8 cellular contexts compared by ENCODE assay signal in the genomic region with DNA sequence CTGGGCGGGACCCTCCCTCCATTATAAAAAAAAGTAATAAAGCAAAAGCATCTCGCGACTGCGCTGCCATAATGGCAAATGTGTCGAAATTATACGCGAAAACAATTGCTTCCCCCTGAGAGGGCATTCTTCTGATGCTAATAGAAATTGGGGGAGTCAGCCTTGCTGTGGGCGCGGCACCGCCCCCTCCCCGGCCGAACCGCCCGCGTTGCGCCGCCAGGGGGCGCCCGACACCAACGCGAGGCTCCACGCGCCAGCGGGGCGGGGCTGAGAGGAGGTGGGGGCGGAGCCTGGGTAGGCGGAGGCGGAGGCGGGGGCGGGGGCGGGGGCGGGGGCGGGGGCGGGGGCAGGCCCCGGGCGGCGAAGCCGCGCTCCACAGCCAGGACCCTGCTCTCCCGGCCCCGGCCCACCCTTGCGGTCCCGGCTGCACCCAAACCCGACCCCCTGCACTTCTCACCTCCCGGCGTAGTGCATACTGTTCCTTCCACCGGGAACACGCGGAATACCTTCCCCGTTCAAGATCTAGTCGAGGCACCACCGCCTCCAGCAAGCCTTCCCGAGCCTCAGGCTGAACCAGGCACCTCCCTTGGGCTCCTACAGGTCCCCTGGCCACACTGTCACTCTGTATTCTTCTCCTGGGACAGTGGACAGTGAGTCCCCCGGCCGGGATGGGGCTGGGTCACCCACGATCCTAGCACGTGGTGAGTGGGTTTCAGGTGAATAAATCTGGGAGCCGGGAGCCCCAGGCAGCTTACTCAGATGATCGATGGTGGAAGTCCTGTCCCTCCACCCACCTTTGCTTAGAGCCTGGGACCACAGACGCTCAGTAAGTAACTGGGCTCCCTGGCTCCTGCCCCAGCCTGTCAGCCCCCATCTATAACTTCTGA. TPM values are rescaled to one million over a fixed set of nuclear protein-coding genes. Genes with fewer than 3 reads are reported as not detected.
A peak's percentile ranks its signal among the peaks of the same experiment; 100 is the strongest.
DNase-seq lines count a peak whose midpoint lies in the region; ATAC-seq and TF ChIP-seq lines count a peak whose summit lies in the region.

No MANE protein-coding gene starts in this region.

- H3K4me2 ChIP-seq in HCT116 (ENCODE audit: low read length) = peak overlapping the region; percentile 99

- no peaks in the 10 kb centered on the region for H3K27me3 ChIP-seq in HCT116 (ENCODE audit: insufficient read depth, low read length)

- peak overlapping the region; percentile 65 for H3K4me3 Mint-ChIP-seq in activated CD4-positive, alpha-beta T cell treated with anti-CD3 and anti-CD28 coated beads, Interleukin-2, amount 10 ng/mL, durations not matched to agents 7 days and 5 days

- POLR2A ChIA-PET in HCT116 (lab: Charles Lee) = no interaction called here
- POLR2A ChIA-PET in activated CD4-positive, alpha-beta T cell treated with anti-CD3 and anti-CD28 coated beads, Interleukin-2, amount 10 ng/mL, durations not matched to agents 7 days and 5 days (lab: Charles Lee) = no interaction called here

- no peaks in the 10 kb centered on the region for H3K36me3 ChIP-seq in HCT116 (ENCODE audit: control insufficient read depth in 1 of 2, insufficient read depth in 2 of 2, low read length in 2 of 2)

- DNase-seq in Caki2 (ENCODE audit: low read depth) = peak; percentile 70
- DNase-seq in HCT116 (ENCODE audit: low read depth, low spot score) = no peak
- peak; percentile 86 for DNase-seq in NCI-H2227 (lab: John Stamatoyannopoulos, UW; ENCODE audit: unreplicated experiment)
- peak; percentile 88 for DNase-seq in activated CD4-positive, alpha-beta T cell treated with anti-CD3 and anti-CD28 coated beads, Interleukin-2, amount 10 ng/mL, durations not matched to agents 7 days and 5 days
- DNase-seq in dedifferentiated amniotic fluid mesenchymal stem cell (ENCODE audit: extremely low spot score) = peak; percentile 24
- DNase-seq in left lobe of liver (ENCODE audit: low spot score) = peak; percentile 88
- peak; percentile 76 for DNase-seq in stimulated activated CD4-positive, alpha-beta T cell treated with anti-CD3 and anti-CD28 coated beads, Interleukin-1b, Interleukin-23, amount 100 ng/mL, for 48 hours

- CTCF ChIA-PET in HCT116 (lab: Charles Lee) = interaction anchor here (1.0 kb wide), 1 partner anchor 168 kb away, joined by 3 read pairs; no protein-coding TSS in a partner anchor
- CTCF ChIA-PET in activated CD4-positive, alpha-beta T cell treated with anti-CD3 and anti-CD28 coated beads, Interleukin-2, amount 10 ng/mL, durations not matched to agents 7 days and 5 days (lab: Charles Lee) = interaction anchor here (0.8 to 1.2 kb wide), 2 partner anchors 153 to 185 kb away, joined by 3 to 4 read pairs; no protein-coding TSS in a partner anchor

- peaks cover 30% of the 10 kb centered on the region for H3K27me3 Mint-ChIP-seq in activated CD4-positive, alpha-beta T cell treated with anti-CD3 and anti-CD28 coated beads, Interleukin-2, amount 10 ng/mL, durations not matched to agents 7 days and 5 days

- BruUV-seq in HCT116 (replicated peaks; lab: Mats Ljungman, UMichigan) = no TSS peak

- H3K79me2 ChIP-seq in HCT116 (ENCODE audit: insufficient read depth, low read length) = no peaks in the 10 kb centered on the region

- RAD21 ChIA-PET in HCT116 (lab: Charles Lee; ENCODE audit: low non-redundant PET in 1 of 2, low total read pairs in 2 of 2, uncharacterized antibody in 2 of 2, unreplicated experiment in 2 of 2) = interaction anchor here in 1 of 2 experiments (1.0 kb wide), 1 partner anchor 166 kb away, joined by 3 read pairs; no protein-coding TSS in a partner anchor

- in situ Hi-C loops in Caki2 (cut with HindIII; ENCODE audit: low pct_unique_long_range_greater_than_20kb, low sequenced_read_pairs) = no loop called here

- H2AFZ ChIP-seq in HCT116 (ENCODE audit: low read depth, low read length, poor library complexity, severe bottlenecking) = peak overlapping the region; percentile 100

- peak overlapping the region; percentile 55 to 72 for H3K4me3 ChIP-seq in HCT116 (replicated peaks in 1 of 2; ENCODE audit: low read depth in 1 of 2, low read length in 2 of 2)

- TF ChIP-seq POLR2A in HCT116 (IDR thresholded peaks at IDR 0.05; ENCODE audit: borderline replicate concordance, extremely low read depth, insufficient read depth, insufficient read length) = no peak

- intact Hi-C loops in HCT116 (cut with micrococcal nuclease) = loop anchor here (1.0 kb wide), 2 partner anchors 166 to 284 kb away; no protein-coding TSS in a partner anchor

- peak overlapping the region; percentile 20 for H3K27ac Mint-ChIP-seq in activated CD4-positive, alpha-beta T cell treated with anti-CD3 and anti-CD28 coated beads, Interleukin-2, amount 10 ng/mL, durations not matched to agents 7 days and 5 days

- H3K4me1 ChIP-seq in HCT116 (ENCODE audit: control insufficient read depth in 1 of 2, insufficient read depth in 2 of 2, low read length in 2 of 2) = peaks cover 6 to 13% of the 10 kb centered on the region in 2 experiments

- ATAC-seq in HCT116 (peak; percentile 87), left lobe of liver (peak; percentile 98), GM21447 (IDR thresholded peaks at IDR 0.05; ENCODE audit: unreplicated experiment) (no peak)

- no peaks in the 10 kb centered on the region for H3K9me3 ChIP-seq in HCT116 (ENCODE audit: control insufficient read depth in 1 of 2, insufficient read depth in 1 of 2, low read depth in 1 of 2, low read length in 2 of 2)

- H3K9ac ChIP-seq in HCT116 (ENCODE audit: low read length) = peak overlapping the region; percentile 52

- peak; percentile 89 for TF ChIP-seq RAD21 in HCT116 (IDR thresholded peaks at IDR 0.05; ENCODE audit: low read depth)

- H3K9me3 Mint-ChIP-seq in activated CD4-positive, alpha-beta T cell treated with anti-CD3 and anti-CD28 coated beads, Interleukin-2, amount 10 ng/mL, durations not matched to agents 7 days and 5 days = no peaks in the 10 kb centered on the region

- H3K36me3 Mint-ChIP-seq in activated CD4-positive, alpha-beta T cell treated with anti-CD3 and anti-CD28 coated beads, Interleukin-2, amount 10 ng/mL, durations not matched to agents 7 days and 5 days (ENCODE audit: low read depth) = no peaks in the 10 kb centered on the region

- peak; percentile 78 to 82 (median 79); a peak in 5 of 6 replicates for TF ChIP-seq CTCF in HCT116 (IDR thresholded peaks at IDR 0.05 in 2 of 3, conservative IDR thresholded peaks at IDR 0.05 in 1 of 3; ENCODE audit: borderline replicate concordance in 1 of 3, insufficient read depth in 1 of 3, low read depth in 2 of 3, low read length in 2 of 3)

- H4K20me1 ChIP-seq in HCT116 (ENCODE audit: insufficient read depth) = no peaks in the 10 kb centered on the region

- H3K4me1 Mint-ChIP-seq in activated CD4-positive, alpha-beta T cell treated with anti-CD3 and anti-CD28 coated beads, Interleukin-2, amount 10 ng/mL, durations not matched to agents 7 days and 5 days = peaks cover 6% of the 10 kb centered on the region

- no peak overlapping the region; the same call in 1 of the 2 replicates for H3K27ac ChIP-seq in HCT116 (ENCODE audit: low read depth, low read length)

- H3K9me2 ChIP-seq in HCT116 (ENCODE audit: insufficient read depth) = no peaks in the 10 kb centered on the region

TF ChIP-seq in HCT116, 20 proteins besides CTCF, POLR2A, EP300 and RAD21:
- peak; percentile 29; the same call in 1 of the 2 replicates for TF ChIP-seq POLR2AphosphoS5 (IDR thresholded peaks at IDR 0.05; ENCODE audit: low read depth, low read length)
- TF ChIP-seq, protein P1, sequence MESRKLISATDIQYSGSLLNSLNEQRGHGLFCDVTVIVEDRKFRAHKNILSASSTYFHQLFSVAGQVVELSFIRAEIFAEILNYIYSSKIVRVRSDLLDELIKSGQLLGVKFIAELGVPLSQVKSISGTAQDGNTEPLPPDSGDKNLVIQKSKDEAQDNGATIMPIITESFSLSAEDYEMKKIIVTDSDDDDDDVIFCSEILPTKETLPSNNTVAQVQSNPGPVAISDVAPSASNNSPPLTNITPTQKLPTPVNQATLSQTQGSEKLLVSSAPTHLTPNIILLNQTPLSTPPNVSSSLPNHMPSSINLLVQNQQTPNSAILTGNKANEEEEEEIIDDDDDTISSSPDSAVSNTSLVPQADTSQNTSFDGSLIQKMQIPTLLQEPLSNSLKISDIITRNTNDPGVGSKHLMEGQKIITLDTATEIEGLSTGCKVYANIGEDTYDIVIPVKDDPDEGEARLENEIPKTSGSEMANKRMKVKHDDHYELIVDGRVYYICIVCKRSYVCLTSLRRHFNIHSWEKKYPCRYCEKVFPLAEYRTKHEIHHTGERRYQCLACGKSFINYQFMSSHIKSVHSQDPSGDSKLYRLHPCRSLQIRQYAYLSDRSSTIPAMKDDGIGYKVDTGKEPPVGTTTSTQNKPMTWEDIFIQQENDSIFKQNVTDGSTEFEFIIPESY (IDR thresholded peaks at IDR 0.05; ENCODE audit: extremely low read depth, insufficient replicate concordance, low read length) = no peak
- peak; percentile 73 for TF ChIP-seq EGR1 (IDR thresholded peaks at IDR 0.05; ENCODE audit: low read depth)

RNA-seq across cellular contexts. Expression of gene UPK3A, which starts 15.5 kb away (rescaled TPM):
- total RNA-seq in Caki2 (2014; rRNA removed; shearing (Covaris generic); ENCODE audit: low replicate concordance) = 2.1 and 5.9 TPM in 2 replicates
- total RNA-seq in HCT116 (2021; ENCODE audit: unreplicated experiment) = not detected
- polyA plus RNA-seq in HCT116 (2012) = 0.12 and 0.16 TPM in 2 replicates
- not detected for total RNA-seq in activated CD4-positive, alpha-beta T cell treated with anti-CD3 and anti-CD28 coated beads, Interleukin-2, amount 10 ng/mL, durations not matched to agents 7 days and 5 days
- total RNA-seq in left lobe of liver = not detected

RNA-seq across cellular contexts. Expression of gene KIAA0930, which starts 28.5 kb away (rescaled TPM):
- 102 and 131 TPM in 2 replicates for total RNA-seq in Caki2 (2014; rRNA removed; shearing (Covaris generic); ENCODE audit: low replicate concordance)
- total RNA-seq in HCT116 (2021; ENCODE audit: unreplicated experiment) = 60.9 TPM
- polyA plus RNA-seq in HCT116 (2012) = 38.5 and 42.6 TPM in 2 replicates
- 10 to 100 TPM; 13.3 to 17.8 TPM for total RNA-seq in activated CD4-positive, alpha-beta T cell treated with anti-CD3 and anti-CD28 coated beads, Interleukin-2, amount 10 ng/mL, durations not matched to agents 7 days and 5 days
- total RNA-seq in left lobe of liver = 44.2 TPM

RNA-seq across cellular contexts. Expression of gene FAM118A, which starts 40.5 kb away (rescaled TPM):
- 14.6 and 35.8 TPM in 2 replicates for total RNA-seq in Caki2 (2014; rRNA removed; shearing (Covaris generic); ENCODE audit: low replicate concordance)
- 43.2 TPM for total RNA-seq in HCT116 (2021; ENCODE audit: unreplicated experiment)
- polyA plus RNA-seq in HCT116 (2012) = 21.3 and 22.5 TPM in 2 replicates
- 10 to 100 TPM; 35.6 to 37.0 TPM for total RNA-seq in activated CD4-positive, alpha-beta T cell treated with anti-CD3 and anti-CD28 coated beads, Interleukin-2, amount 10 ng/mL, durations not matched to agents 7 days and 5 days
- 26.0 TPM for total RNA-seq in left lobe of liver
